In the genomic region with DNA sequence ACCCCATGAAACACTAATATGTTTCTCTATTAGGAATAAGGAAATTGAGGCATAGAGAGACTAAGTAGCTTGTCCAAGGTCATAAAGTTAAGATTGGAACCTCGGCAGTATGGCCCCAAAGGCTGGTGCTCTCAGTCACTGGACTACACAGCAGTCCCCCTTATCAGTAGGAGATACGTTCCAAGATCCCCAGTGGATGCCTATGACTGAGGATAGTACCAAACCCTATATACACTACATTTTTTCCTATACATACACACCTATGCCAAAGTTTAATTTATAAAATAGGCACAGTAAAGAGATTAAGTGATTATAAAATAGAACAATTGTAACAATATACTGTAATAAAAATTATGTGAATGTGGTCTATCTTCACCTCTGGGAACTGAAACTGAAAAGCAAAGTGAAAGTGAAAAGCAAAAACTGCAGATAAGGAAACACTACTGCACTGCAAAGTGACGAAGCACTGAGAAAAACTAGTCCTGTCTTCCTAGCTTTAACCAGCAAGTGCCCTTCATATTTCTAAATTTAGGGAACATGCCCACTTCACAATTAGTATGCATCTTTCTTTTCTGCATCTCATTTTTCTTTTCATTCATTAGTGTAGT, we compare ENCODE assay signal across 8 cellular contexts.
DNase-seq lines count a peak whose midpoint lies in the region; ATAC-seq and TF ChIP-seq lines count a peak whose summit lies in the region.

No MANE protein-coding gene starts in this region.

- peak overlapping the region; percentile 64 for H3K4me3 Mint-ChIP-seq in activated CD4-positive, alpha-beta T cell treated with anti-CD3 and anti-CD28 coated beads, Interleukin-2, amount 10 ng/mL, durations not matched to agents 24 days and 14 days

- peak; percentile 23 for ATAC-seq in HG03565 (IDR thresholded peaks at IDR 0.05; ENCODE audit: unreplicated experiment)

- no peaks in the 10 kb centered on the region for H3K27me3 Mint-ChIP-seq in activated CD4-positive, alpha-beta T cell treated with anti-CD3 and anti-CD28 coated beads, Interleukin-2, amount 10 ng/mL, durations not matched to agents 24 days and 14 days

- H3K4me3 ChIP-seq in endocrine pancreas (ENCODE audit: control insufficient read depth, insufficient read depth, low read length) (peak overlapping the region; percentile 70), spleen (peak overlapping the region in 6 of 8 donors; percentile 9 to 55 (median 22)), GM23248 (no peak overlapping the region)

- no peak for TF ChIP-seq CTCF in spleen (IDR thresholded peaks at IDR 0.05 in 8 of 11, conservative IDR thresholded peaks at IDR 0.05 in 3 of 11)

- H4K20me1 ChIP-seq in GM23248 (ENCODE audit: insufficient read depth) = no peaks in the 10 kb centered on the region

- peaks cover 27% of the 10 kb centered on the region for H3K36me3 Mint-ChIP-seq in activated CD4-positive, alpha-beta T cell treated with anti-CD3 and anti-CD28 coated beads, Interleukin-2, amount 10 ng/mL, durations not matched to agents 24 days and 14 days (ENCODE audit: low read depth)

- WGBS in spleen, 5 donors = 11 to 21% (median 12%) methylated on average over 3 of the region's 3 CpGs
- WGBS in GM23248 (ENCODE audit: low coverage in 1 of 2, low lambda C conversion rate in 2 of 2, missing lambda C conversion rate in 2 of 2), 2 experiments = 88 to 91% methylated on average over 3 of the region's 3 CpGs

- no peak overlapping the region for H2AFZ ChIP-seq in GM23248

- no peak overlapping the region for H3K4me2 ChIP-seq in GM23248 (ENCODE audit: unreplicated experiment)

- DNase-seq in activated CD4-positive, alpha-beta T cell treated with anti-CD3 and anti-CD28 coated beads, Interleukin-2, amount 10 ng/mL, durations not matched to agents 24 days and 14 days = peak; percentile 69
- no peak for DNase-seq in activated CD4-positive, alpha-beta T cell treated with anti-CD3 and anti-CD28 coated beads, Interleukin-2, amount 50 U/mL, for 48 hours
- DNase-seq in spleen (no peak), GM23248 (no peak), iPS-NIHi7 (ENCODE audit: extremely low spot score) (no peak), HT-29 (ENCODE audit: low spot score) (no peak)

- no peak overlapping the region for H3K27ac Mint-ChIP-seq in activated CD4-positive, alpha-beta T cell treated with anti-CD3 and anti-CD28 coated beads, Interleukin-2, amount 10 ng/mL, durations not matched to agents 24 days and 14 days

- H3K79me2 ChIP-seq in GM23248 (ENCODE audit: insufficient read depth) = no peaks in the 10 kb centered on the region

- no peaks in the 10 kb centered on the region for H3K9me3 Mint-ChIP-seq in activated CD4-positive, alpha-beta T cell treated with anti-CD3 and anti-CD28 coated beads, Interleukin-2, amount 10 ng/mL, durations not matched to agents 24 days and 14 days

- TF ChIP-seq POLR2A in spleen (IDR thresholded peaks at IDR 0.05) = no peak

- H3K4me1 Mint-ChIP-seq in activated CD4-positive, alpha-beta T cell treated with anti-CD3 and anti-CD28 coated beads, Interleukin-2, amount 10 ng/mL, durations not matched to agents 24 days and 14 days = peaks cover 47% of the 10 kb centered on the region

- H3K4me1 ChIP-seq in endocrine pancreas (ENCODE audit: control insufficient read depth, insufficient read depth, low read length) (peaks cover 10% of the 10 kb centered on the region), spleen (peaks cover 12 to 55% (median 40%) of the 10 kb centered on the region in 6 donors), GM23248 (ENCODE audit: insufficient read depth) (no peaks in the 10 kb centered on the region)

- no peaks in the 10 kb centered on the region for H3F3A ChIP-seq in GM23248 (ENCODE audit: insufficient read depth)

- no peaks in the 10 kb centered on the region for H3K36me3 ChIP-seq in endocrine pancreas (ENCODE audit: control insufficient read depth, insufficient read depth, low read length)
- H3K36me3 ChIP-seq in spleen = peaks cover 0 to 22% (median 5%) of the 10 kb centered on the region in 6 donors
- no peaks in the 10 kb centered on the region for H3K36me3 ChIP-seq in GM23248 (ENCODE audit: low read depth)

- H3K27me3 ChIP-seq in endocrine pancreas (ENCODE audit: control insufficient read depth, insufficient read depth, low read length) (no peaks in the 10 kb centered on the region), spleen (replicated peaks in 1 of 7) (no peaks in the 10 kb centered on the region), GM23248 (replicated peaks; ENCODE audit: insufficient read depth) (no peaks in the 10 kb centered on the region)

- H3K9me3 ChIP-seq in endocrine pancreas (ENCODE audit: control insufficient read depth, low read length) = no peaks in the 10 kb centered on the region
- no peaks in the 10 kb centered on the region for H3K9me3 ChIP-seq in spleen
- no peaks in the 10 kb centered on the region for H3K9me3 ChIP-seq in GM23248 (ENCODE audit: low read depth)

- no peaks in the 10 kb centered on the region for H3K9me2 ChIP-seq in GM23248 (ENCODE audit: insufficient read depth)

- in situ Hi-C loops in GM23248 (cut with MboI) = no loop called here

- intact Hi-C loops in activated CD4-positive, alpha-beta T cell treated with anti-CD3 and anti-CD28 coated beads, Interleukin-2, amount 10 ng/mL, durations not matched to agents 24 days and 14 days (cut with micrococcal nuclease) = loop anchor here (1.0 to 5.0 kb wide), 5 partner anchors 264 to 669 kb away; a partner anchor contains a TSS
- intact Hi-C loops in spleen (cut with DNase I; ENCODE audit: low total_unique reads) = no loop called here

- H3K9ac ChIP-seq in endocrine pancreas (ENCODE audit: control insufficient read depth, insufficient read depth, low read length) = no peak overlapping the region
- H3K9ac ChIP-seq in GM23248 = no peak overlapping the region

- H3K27ac ChIP-seq in spleen (peak overlapping the region; percentile 30 to 81 (median 73)), GM23248 (no peak overlapping the region)
